1 cellular context compared by ENCODE assay signal in genomic region chr7:100367676-100368613, GRCh38.
TF ChIP-seq lines count a peak whose summit lies in the region.

No MANE protein-coding gene starts in this region.

TF ChIP-seq in K562, 482 proteins besides CTCF, POLR2A, EP300 and RAD21 (continued from another document):
- TF ChIP-seq SNAPC5 (CRISPR knock-in tag; IDR thresholded peaks at IDR 0.05) (no peak), CEBPB (tag; IDR thresholded peaks at IDR 0.05) (0 out of 2 replicates have a peak, but pooled peaks have one; percentile 33), RCOR1 (IDR thresholded peaks at IDR 0.05; ENCODE audit: borderline replicate concordance in 1 of 2, low read depth in 2 of 2, low read length in 2 of 2) (no peak), SMARCC2 (IDR thresholded peaks at IDR 0.05; ENCODE audit: low read depth) (no peak), RBM39 (optimal IDR thresholded peaks at IDR 0.05; ENCODE audit: low read depth, low read length) (peak; percentile 17), ETS2 (tag; IDR thresholded peaks at IDR 0.05; ENCODE audit: borderline replicate concordance, poor library complexity, severe bottlenecking) (no peak), SP2 (IDR thresholded peaks at IDR 0.05; ENCODE audit: extremely low read depth, low read depth, low read length, poor library complexity, severe bottlenecking) (no peak), ETV6 (IDR thresholded peaks at IDR 0.05; ENCODE audit: borderline replicate concordance in 1 of 2, low read depth in 2 of 2, low read length in 1 of 2) (no peak), ETV6 (CRISPR knock-in tag; IDR thresholded peaks at IDR 0.05; ENCODE audit: borderline replicate concordance) (no peak), PHF20 (IDR thresholded peaks at IDR 0.05; ENCODE audit: partially characterized antibody) (no peak), SUPT5H (IDR thresholded peaks at IDR 0.05) (peak; percentile 13; the same call in 1 of the 2 replicates), BCOR (IDR thresholded peaks at IDR 0.05) (no peak), POLR2G (IDR thresholded peaks at IDR 0.05; ENCODE audit: low read depth, low read length) (peak; percentile 29; the same call in 1 of the 2 replicates), MAFG (tag; conservative IDR thresholded peaks at IDR 0.05) (no peak), BCLAF1 (IDR thresholded peaks at IDR 0.05; ENCODE audit: borderline replicate concordance in 1 of 2, control insufficient read depth in 1 of 2, low read depth in 2 of 2, low read length in 1 of 2) (no peak)
- TF ChIP-seq, protein P1, sequence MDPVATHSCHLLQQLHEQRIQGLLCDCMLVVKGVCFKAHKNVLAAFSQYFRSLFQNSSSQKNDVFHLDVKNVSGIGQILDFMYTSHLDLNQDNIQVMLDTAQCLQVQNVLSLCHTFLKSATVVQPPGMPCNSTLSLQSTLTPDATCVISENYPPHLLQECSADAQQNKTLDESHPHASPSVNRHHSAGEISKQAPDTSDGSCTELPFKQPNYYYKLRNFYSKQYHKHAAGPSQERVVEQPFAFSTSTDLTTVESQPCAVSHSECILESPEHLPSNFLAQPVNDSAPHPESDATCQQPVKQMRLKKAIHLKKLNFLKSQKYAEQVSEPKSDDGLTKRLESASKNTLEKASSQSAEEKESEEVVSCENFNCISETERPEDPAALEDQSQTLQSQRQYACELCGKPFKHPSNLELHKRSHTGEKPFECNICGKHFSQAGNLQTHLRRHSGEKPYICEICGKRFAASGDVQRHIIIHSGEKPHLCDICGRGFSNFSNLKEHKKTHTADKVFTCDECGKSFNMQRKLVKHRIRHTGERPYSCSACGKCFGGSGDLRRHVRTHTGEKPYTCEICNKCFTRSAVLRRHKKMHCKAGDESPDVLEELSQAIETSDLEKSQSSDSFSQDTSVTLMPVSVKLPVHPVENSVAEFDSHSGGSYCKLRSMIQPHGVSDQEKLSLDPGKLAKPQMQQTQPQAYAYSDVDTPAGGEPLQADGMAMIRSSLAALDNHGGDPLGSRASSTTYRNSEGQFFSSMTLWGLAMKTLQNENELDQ (CRISPR knock-in tag; IDR thresholded peaks at IDR 0.05; ENCODE audit: borderline replicate concordance): no peak
- TF ChIP-seq, protein P2, sequence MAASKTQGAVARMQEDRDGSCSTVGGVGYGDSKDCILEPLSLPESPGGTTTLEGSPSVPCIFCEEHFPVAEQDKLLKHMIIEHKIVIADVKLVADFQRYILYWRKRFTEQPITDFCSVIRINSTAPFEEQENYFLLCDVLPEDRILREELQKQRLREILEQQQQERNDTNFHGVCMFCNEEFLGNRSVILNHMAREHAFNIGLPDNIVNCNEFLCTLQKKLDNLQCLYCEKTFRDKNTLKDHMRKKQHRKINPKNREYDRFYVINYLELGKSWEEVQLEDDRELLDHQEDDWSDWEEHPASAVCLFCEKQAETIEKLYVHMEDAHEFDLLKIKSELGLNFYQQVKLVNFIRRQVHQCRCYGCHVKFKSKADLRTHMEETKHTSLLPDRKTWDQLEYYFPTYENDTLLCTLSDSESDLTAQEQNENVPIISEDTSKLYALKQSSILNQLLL (CRISPR knock-in tag; IDR thresholded peaks at IDR 0.05; ENCODE audit: borderline replicate concordance): no peak
